In genomic region chr6:68634503-68635411, GRCh38 we compare ENCODE assay signal across 8 cellular contexts. TPM values are rescaled to one million over a fixed set of nuclear protein-coding genes. Genes with fewer than 3 reads are reported as not detected.
A peak's percentile ranks its signal among the peaks of the same experiment; 100 is the strongest.
DNase-seq lines count a peak whose midpoint lies in the region; ATAC-seq, FAIRE-seq and TF ChIP-seq lines count a peak whose summit lies in the region.

TSS of gene ADGRB3 (plus strand) at chr6:68635282. CDS start at chr6:68638676, 3,394 bp downstream.

- H2BK5ac ChIP-seq in H1 (ENCODE audit: low read depth, low read length) = no peak within 1 kb of the TSS

- H3K4me3 ChIP-seq in BE2C (ENCODE audit: low read depth, low read length) (peak within 1 kb of the TSS; percentile 98), H1 (ENCODE audit: extremely low read depth in 1 of 4, insufficient read depth in 2 of 4, low read depth in 3 of 4, low read length in 4 of 4) (peak within 1 kb of the TSS; percentile 70 to 97 (median 83)), lower leg skin (ENCODE audit: low read depth, poor library complexity, severe bottlenecking) (peak within 1 kb of the TSS; percentile 36)

- intact Hi-C loops in activated CD4-positive, alpha-beta T cell treated with anti-CD3 and anti-CD28 coated beads, Interleukin-2, amount 10 ng/mL, durations not matched to agents 24 days and 14 days (cut with micrococcal nuclease) = loop anchor here (5.0 kb wide), 2 partner anchors 333 to 1473 kb away; no protein-coding TSS in a partner anchor
- intact Hi-C loops in lower leg skin (cut with DNase I; ENCODE audit: low total_unique reads) = no loop called here

- H3K36me3 ChIP-seq in BE2C (peaks cover 13% of the 10 kb centered on the region), H1 (ENCODE audit: control insufficient read depth in 2 of 4, insufficient read depth in 4 of 4, low read length in 3 of 4) (no peaks in the 10 kb centered on the region)

- H3K79me1 ChIP-seq in H1 (ENCODE audit: low read depth, low read length) = no peaks in the 10 kb centered on the region

- no peak for TF ChIP-seq CTCF in BE2C (IDR thresholded peaks at IDR 0.05; ENCODE audit: low read depth, low read length)
- no peak for TF ChIP-seq CTCF in H1 (IDR thresholded peaks at IDR 0.05; ENCODE audit: control extremely low read depth in 1 of 3, insufficient read depth in 1 of 3, low read depth in 1 of 3, low read length in 3 of 3)
- TF ChIP-seq CTCF in lower leg skin (IDR thresholded peaks at IDR 0.05) = no peak

- H3K4me3 Mint-ChIP-seq in activated CD4-positive, alpha-beta T cell treated with anti-CD3 and anti-CD28 coated beads, Interleukin-2, amount 10 ng/mL, durations not matched to agents 24 days and 14 days = peak within 1 kb of the TSS; percentile 85

- TF ChIP-seq EP300 in H1 (IDR thresholded peaks at IDR 0.05; ENCODE audit: borderline replicate concordance in 1 of 2, low read depth in 2 of 2, low read length in 2 of 2) = no peak

- FAIRE-seq in H1 (lab: Jason Lieb, UNC) = no peak

- no peak for TF ChIP-seq RAD21 in H1 (IDR thresholded peaks at IDR 0.05 in 1 of 2, conservative IDR thresholded peaks at IDR 0.05 in 1 of 2; ENCODE audit: low read depth in 2 of 2, low read length in 2 of 2)

- no peak within 1 kb of the TSS for H2BK120ac ChIP-seq in H1 (replicated peaks; ENCODE audit: low read depth, low read length)

- H3K4me1 ChIP-seq in BE2C (peaks cover 11% of the 10 kb centered on the region; the same call in 1 of the 2 replicates), H1 (replicated peaks in 1 of 4; ENCODE audit: control insufficient read depth in 3 of 4, insufficient read depth in 4 of 4, low read length in 3 of 4) (peaks cover 0 to 9% (median 4%) of the 10 kb centered on the region in 4 experiments; a peak in 5 of 7 replicates)

- H3K4ac ChIP-seq in H1 (replicated peaks; ENCODE audit: insufficient read length, low read depth, low read length) = no peak within 1 kb of the TSS

- no peaks in the 10 kb centered on the region for H3K9me3 ChIP-seq in BE2C
- H3K9me3 ChIP-seq in H1 (ENCODE audit: insufficient read depth in 2 of 2, low read depth in 1 of 2, low read length in 1 of 2) = no peaks in the 10 kb centered on the region

- ATAC-seq in GM18909 (IDR thresholded peaks at IDR 0.05; ENCODE audit: poor library complexity, unreplicated experiment) (peak; percentile 84), HG03135 (IDR thresholded peaks at IDR 0.05; ENCODE audit: unreplicated experiment) (peak; percentile 85)

- H3K9ac ChIP-seq in H1 (replicated peaks in 1 of 4; ENCODE audit: extremely low read depth in 1 of 4, low read depth in 3 of 4, low read length in 3 of 4) = peak within 1 kb of the TSS in 3 of 4 experiments; percentile 39 to 56 (median 52); a peak in 5 of 7 replicates

- H2BK20ac ChIP-seq in H1 (ENCODE audit: low read length) = no peak within 1 kb of the TSS

- H3K27me3 ChIP-seq in BE2C (no peaks in the 10 kb centered on the region), H1 (replicated peaks in 1 of 4; ENCODE audit: control insufficient read depth in 3 of 4, extremely low read depth in 1 of 4, insufficient read depth in 3 of 4, low read length in 3 of 4) (peaks cover 0 to 24% (median 12%) of the 10 kb centered on the region in 4 experiments; a peak in 6 of 7 replicates)

- H3K27me3 Mint-ChIP-seq in activated CD4-positive, alpha-beta T cell treated with anti-CD3 and anti-CD28 coated beads, Interleukin-2, amount 10 ng/mL, durations not matched to agents 24 days and 14 days = peaks cover 48% of the 10 kb centered on the region

- H2BK12ac ChIP-seq in H1 (ENCODE audit: low read depth, low read length) = no peak within 1 kb of the TSS

- H3K18ac ChIP-seq in H1 (ENCODE audit: extremely low read depth, low read length) = no peak within 1 kb of the TSS; the same call in 1 of the 2 replicates

- no peaks in the 10 kb centered on the region for H3K79me2 ChIP-seq in H1 (ENCODE audit: control insufficient read depth in 1 of 2, insufficient read depth in 2 of 2, low read length in 2 of 2)

- H3K23ac ChIP-seq in H1 (ENCODE audit: insufficient read length) = no peak within 1 kb of the TSS

- H2BK15ac ChIP-seq in H1 (ENCODE audit: low read length) = no peak within 1 kb of the TSS

- H3K23me2 ChIP-seq in H1 (ENCODE audit: low read depth, low read length) = peaks cover 9% of the 10 kb centered on the region

- H2AK5ac ChIP-seq in H1 (ENCODE audit: low read depth, low read length) = no peak within 1 kb of the TSS

- peaks cover 0 to 3% of the 10 kb centered on the region in 2 experiments for H4K20me1 ChIP-seq in H1 (replicated peaks in 1 of 2; ENCODE audit: control insufficient read depth in 1 of 2, insufficient read depth in 2 of 2, low read length in 2 of 2)

- H3K4me1 Mint-ChIP-seq in activated CD4-positive, alpha-beta T cell treated with anti-CD3 and anti-CD28 coated beads, Interleukin-2, amount 10 ng/mL, durations not matched to agents 24 days and 14 days = peaks cover 14% of the 10 kb centered on the region

- CTCF ChIA-PET in H1 (lab: Charles Lee; ENCODE audit: partially characterized antibody) = interaction anchor here (0.6 to 7.9 kb wide), 12 partner anchors 8 to 291 kb away, joined by 3 to 119 read pairs (median 4); no protein-coding TSS in a partner anchor

- DNase-seq in BE2C = peak; percentile 97
- peak; percentile 83 for DNase-seq in NCI-H2196 (lab: John Stamatoyannopoulos, UW; ENCODE audit: unreplicated experiment)
- DNase-seq in activated CD4-positive, alpha-beta T cell treated with anti-CD3 and anti-CD28 coated beads, Interleukin-2, amount 10 ng/mL, durations not matched to agents 24 days and 14 days = peak; percentile 79
- peak in 1 of 2 experiments; percentile 74 for DNase-seq in H1 (ENCODE audit: low read depth in 1 of 2, low spot score in 2 of 2)
- DNase-seq in lower leg skin (ENCODE audit: low spot score in 2 of 2) = peak; percentile 33 to 92
- peak; percentile 7 for DNase-seq in stimulated activated naive CD4-positive, alpha-beta T cell treated with Interleukin-2 at 50 U/mL for 16 hours (lab: John Stamatoyannopoulos, UW)

- 1% methylated on average over 46 of the region's 92 CpGs; no CpG with 5 or more reads in 1 of the 2 experiments for WGBS in H1 (ENCODE audit: extremely low coverage in 1 of 2, insufficient coverage in 1 of 2, insufficient read length in 1 of 2, insufficient replicate concordance in 2 of 2, low coverage in 1 of 2, low lambda C conversion rate in 2 of 2, missing lambda C conversion rate in 1 of 2), 2 experiments
- WGBS in lower leg skin, 2 donors = 0 to 1% methylated on average over 59 to 64 of the region's 92 CpGs

- peak within 1 kb of the TSS; percentile 6; the same call in 1 of the 2 replicates for H4K8ac ChIP-seq in H1 (ENCODE audit: extremely low read depth, insufficient read depth, low read length)

- no peaks in the 10 kb centered on the region for H3K9me3 Mint-ChIP-seq in activated CD4-positive, alpha-beta T cell treated with anti-CD3 and anti-CD28 coated beads, Interleukin-2, amount 10 ng/mL, durations not matched to agents 24 days and 14 days

- H3K4me2 ChIP-seq in H1 (ENCODE audit: insufficient read depth in 1 of 2, low read depth in 2 of 2, low read length in 2 of 2) = peak within 1 kb of the TSS; percentile 84 to 97

- POLR2A ChIA-PET in H1 (lab: Charles Lee; ENCODE audit: partially characterized antibody) = interaction anchor here (0.9 to 1.8 kb wide), 4 partner anchors 62 to 142 kb away, joined by 3 to 5 read pairs (median 4); no protein-coding TSS in a partner anchor

- TF ChIP-seq POLR2A in H1 (IDR thresholded peaks at IDR 0.05; ENCODE audit: control extremely low read depth in 1 of 2, low read depth in 2 of 2, low read length in 2 of 2) (no peak), lower leg skin (IDR thresholded peaks at IDR 0.05) (no peak)

- H4K91ac ChIP-seq in H1 (replicated peaks; ENCODE audit: insufficient read length, low read length) = no peak within 1 kb of the TSS

- H3K14ac ChIP-seq in H1 (ENCODE audit: insufficient read length) = no peak within 1 kb of the TSS

- peak within 1 kb of the TSS; percentile 88 for H2AFZ ChIP-seq in H1 (ENCODE audit: low read length)

- H3K27ac Mint-ChIP-seq in activated CD4-positive, alpha-beta T cell treated with anti-CD3 and anti-CD28 coated beads, Interleukin-2, amount 10 ng/mL, durations not matched to agents 24 days and 14 days = no peak within 1 kb of the TSS

- no peak within 1 kb of the TSS for H3K27ac ChIP-seq in H1 (ENCODE audit: low read depth, low read length)

- no peak within 1 kb of the TSS for H3K56ac ChIP-seq in H1 (replicated peaks; ENCODE audit: insufficient read length, low read depth, low read length)

- H3K36me3 Mint-ChIP-seq in activated CD4-positive, alpha-beta T cell treated with anti-CD3 and anti-CD28 coated beads, Interleukin-2, amount 10 ng/mL, durations not matched to agents 24 days and 14 days (ENCODE audit: low read depth) = no peaks in the 10 kb centered on the region

- H4K5ac ChIP-seq in H1 (ENCODE audit: insufficient read length, low read depth, low read length) = no peak within 1 kb of the TSS

TF ChIP-seq in H1, 55 proteins besides CTCF, POLR2A, EP300 and RAD21 (continues in another document):
- TF ChIP-seq TAF7 (optimal IDR thresholded peaks at IDR 0.05; ENCODE audit: borderline replicate concordance, low read depth, low read length) (peak; percentile 21), SP1 (IDR thresholded peaks at IDR 0.05; ENCODE audit: low read depth, low read length) (no peak), POLR2AphosphoS5 (IDR thresholded peaks at IDR 0.05; ENCODE audit: low read depth, low read length) (no peak), FOSL1 (IDR thresholded peaks at IDR 0.05; ENCODE audit: insufficient read depth, low read depth, low read length) (no peak), E2F6 (IDR thresholded peaks at IDR 0.05) (no peak), NANOG (IDR thresholded peaks at IDR 0.05; ENCODE audit: insufficient read depth, low read depth, low read length, poor library complexity, severe bottlenecking) (no peak)

RNA-seq across cellular contexts. Expression of gene ADGRB3, which starts in this region (rescaled TPM):
- polyA plus RNA-seq in BE2C (2012; ENCODE audit: insufficient read depth, insufficient read length, low read depth) = 32.3 TPM
- not detected in 2 replicates for total RNA-seq in activated CD4-positive, alpha-beta T cell treated with anti-CD3 and anti-CD28 coated beads, Interleukin-2, amount 10 ng/mL, durations not matched to agents 24 days and 14 days
- total RNA-seq in H1 (2021; fragmentation: NEBNext Ultra II Directional; extraction: Animal tissue kit (Norgen Biotek cat#: 25700)) = 0.94 and 1.2 TPM in 2 replicates
- 0.31 and 0.35 TPM in 2 replicates for polyA plus RNA-seq in H1 (2011; rRNA removed)
- 0.40 TPM for polyA plus RNA-seq in H1 (2011; cell fraction: cytosol; rRNA removed)
- 0.57 TPM for polyA plus RNA-seq in H1 (2011; cell fraction: nucleus; rRNA removed)
- polyA plus RNA-seq in H1 (2012, experiment 1 of 2) = 0.46 to 0.76 TPM (median 0.61 TPM) in 4 replicates
- polyA plus RNA-seq in H1 (2012, experiment 2 of 2) = 0.09 TPM
- polyA plus RNA-seq in H1 (2013, experiment 1 of 2) = 0.71 TPM
- polyA plus RNA-seq in H1 (2013, experiment 2 of 2) = 0.79 TPM
- polyA minus RNA-seq in H1 (2011; rRNA and poly(A)+ RNA removed) = 2.3 and 7.1 TPM in 2 replicates
- polyA minus RNA-seq in H1 (2011; cell fraction: cytosol; rRNA and poly(A)+ RNA removed) = 1.5 TPM
- polyA minus RNA-seq in H1 (2011; cell fraction: nucleus; rRNA and poly(A)+ RNA removed) = 6.2 TPM
- under 1 TPM; 0.30 to 0.94 (median 0.35) TPM for total RNA-seq in lower leg skin

Comparison
In these comparisons a context has a peak if more than half of its experiments do, and no peak if none do; other contexts are left out.
1. Peak in DNase-seq in activated CD4-positive, alpha-beta T cell treated with anti-CD3 and anti-CD28 coated beads, Interleukin-2, amount 10 ng/mL, durations not matched to agents 24 days and 14 days; RNA of the gene not detected or under 1 TPM.
2. Peak in DNase-seq and H3K4me3 ChIP-seq in lower leg skin; RNA of the gene not detected or under 1 TPM.
3. H3K4me3 ChIP-seq: peak in every context shown above with its lines; median percentile 98 in BE2C; 83 in H1; 36 in lower leg skin.